Comparison of ENCODE assay signal across 8 cellular contexts in genomic region chr4:1167244-1167949, GRCh38. TPM values are rescaled to one million over a fixed set of nuclear protein-coding genes. Genes with fewer than 3 reads are reported as not detected.
DNase-seq lines count a peak whose midpoint lies in the region; ATAC-seq, FAIRE-seq and TF ChIP-seq lines count a peak whose summit lies in the region.

No MANE protein-coding gene starts in this region.

- H3K4me1 Mint-ChIP-seq in activated naive CD4-positive, alpha-beta T cell treated with anti-CD3 and anti-CD28 coated beads for 36 hours (ENCODE audit: low read depth): peaks cover 18% of the 10 kb centered on the region

- H3K27me3 ChIP-seq in H7 (ENCODE audit: control insufficient read depth, insufficient read depth, low read length): peaks cover 49% of the 10 kb centered on the region
- H3K27me3 ChIP-seq in MM.1S (replicated peaks; ENCODE audit: insufficient read depth, low read length): no peaks in the 10 kb centered on the region; the same call in 1 of the 2 replicates
- H3K27me3 ChIP-seq in SJSA1 (replicated peaks): peaks cover 10% of the 10 kb centered on the region; the same call in 1 of the 2 replicates
- H3K27me3 ChIP-seq in pancreas: no peaks in the 10 kb centered on the region
- peaks cover 0 to 33% of the 10 kb centered on the region in 2 donors for H3K27me3 ChIP-seq in tibial artery

- H3K4me3 Mint-ChIP-seq in activated naive CD4-positive, alpha-beta T cell treated with anti-CD3 and anti-CD28 coated beads for 36 hours: peak overlapping the region; percentile 74

- H3K79me2 ChIP-seq in MM.1S (ENCODE audit: low read length): no peaks in the 10 kb centered on the region

- no peaks in the 10 kb centered on the region for H3K9me3 Mint-ChIP-seq in activated naive CD4-positive, alpha-beta T cell treated with anti-CD3 and anti-CD28 coated beads for 36 hours

- H3K27me3 Mint-ChIP-seq in activated naive CD4-positive, alpha-beta T cell treated with anti-CD3 and anti-CD28 coated beads for 36 hours (ENCODE audit: low read depth): peaks cover 15% of the 10 kb centered on the region

- H3K9me3 ChIP-seq in MM.1S (replicated peaks; ENCODE audit: insufficient read depth, low read length) (no peaks in the 10 kb centered on the region), SJSA1 (replicated peaks) (no peaks in the 10 kb centered on the region), pancreas (no peaks in the 10 kb centered on the region), tibial artery (no peaks in the 10 kb centered on the region)

- in situ Hi-C loops in G401 (cut with HindIII; ENCODE audit: low sequenced_read_pairs): no loop called here

- no peak overlapping the region for H3K27ac Mint-ChIP-seq in activated naive CD4-positive, alpha-beta T cell treated with anti-CD3 and anti-CD28 coated beads for 36 hours

- intact Hi-C loops in activated naive CD4-positive, alpha-beta T cell treated with anti-CD3 and anti-CD28 coated beads for 36 hours (cut with micrococcal nuclease): loop anchor here (1.0 to 2.0 kb wide), 6 partner anchors 34 to 185 kb away; partner anchors contain the start of genes CTBP1, MAEA and UVSSA
- intact Hi-C loops in Right ventricle myocardium inferior (cut with DNase I): loop anchor here (1.0 to 5.0 kb wide), 3 partner anchors 65 to 101 kb away; partner anchors contain the start of gene CTBP1
- intact Hi-C loops in pancreas (cut with DNase I): no loop called here
- intact Hi-C loops in tibial artery (cut with DNase I; ENCODE audit: low total_unique reads): loop anchor here (1.0 to 10.0 kb wide), 3 partner anchors 35 to 177 kb away; partner anchors contain the start of gene UVSSA

- H3K27ac ChIP-seq in MM.1S (ENCODE audit: low read length) (peak overlapping the region; percentile 73), SJSA1 (no peak overlapping the region), pancreas (no peak overlapping the region), tibial artery (peak overlapping the region in 1 of 2 donors; percentile 35)

- DNase-seq in G401 (ENCODE audit: low spot score): peak; percentile 83
- DNase-seq in H7: peak; percentile 92
- DNase-seq in MM.1S: peak; percentile 97
- peak in 1 of 2 experiments; percentile 42 for DNase-seq in SJSA1 (ENCODE audit: low read depth in 1 of 2, low spot score in 2 of 2)
- DNase-seq in activated naive CD4-positive, alpha-beta T cell treated with anti-CD3 and anti-CD28 coated beads for 36 hours: peak; percentile 93
- DNase-seq in Right ventricle myocardium inferior (ENCODE audit: missing footprints): peak; percentile 92
- peak in 5 of 6 donors; percentile 58 to 82 (median 65) for DNase-seq in pancreas
- peak; percentile 77 to 87 for DNase-seq in tibial artery

- H3K36me3 ChIP-seq in H7 (replicated peaks; ENCODE audit: control insufficient read depth, insufficient read depth, low read length) (no peaks in the 10 kb centered on the region), MM.1S (replicated peaks; ENCODE audit: insufficient read depth, low read length) (no peaks in the 10 kb centered on the region), SJSA1 (no peaks in the 10 kb centered on the region), pancreas (no peaks in the 10 kb centered on the region), tibial artery (no peaks in the 10 kb centered on the region)

- no peak for FAIRE-seq in pancreas (lab: Jason Lieb, UNC)

- H3K4me2 ChIP-seq in MM.1S (ENCODE audit: low read depth, low read length): peak overlapping the region; percentile 100

- H2AFZ ChIP-seq in MM.1S (ENCODE audit: low read length): peak overlapping the region; percentile 94

- CTCF ChIA-PET in activated naive CD4-positive, alpha-beta T cell treated with anti-CD3 and anti-CD28 coated beads for 36 hours (lab: Charles Lee): interaction anchor here (0.7 to 4.0 kb wide), 19 partner anchors 9 to 182 kb away, joined by 3 to 46 read pairs (median 4); no protein-coding TSS in a partner anchor

- H3K36me3 Mint-ChIP-seq in activated naive CD4-positive, alpha-beta T cell treated with anti-CD3 and anti-CD28 coated beads for 36 hours (ENCODE audit: low read depth): no peaks in the 10 kb centered on the region

- H3F3A ChIP-seq in MM.1S (ENCODE audit: insufficient read depth, low read length): peaks cover 8% of the 10 kb centered on the region; the same call in 1 of the 2 replicates

- ATAC-seq in Right ventricle myocardium inferior (peak; percentile 84), pancreas (peak; percentile 57 to 83 (median 74))

- TF ChIP-seq CTCF in MM.1S (IDR thresholded peaks at IDR 0.05; ENCODE audit: low read length) (peak; percentile 87), pancreas (IDR thresholded peaks at IDR 0.05) (peak; percentile 50 to 71 (median 62)), tibial artery (IDR thresholded peaks at IDR 0.05) (peak; percentile 89 to 92)

- 35 to 50% methylated on average over 48 to 51 of the region's 51 CpGs for WGBS in pancreas, 2 donors

- H3K4me3 ChIP-seq in H7 (ENCODE audit: insufficient read depth, low read depth, low read length): peak overlapping the region; percentile 69
- peak overlapping the region; percentile 92 for H3K4me3 ChIP-seq in MM.1S (ENCODE audit: low read length)
- H3K4me3 ChIP-seq in SJSA1: peak overlapping the region; percentile 17
- H3K4me3 ChIP-seq in pancreas: peak overlapping the region in 3 of 4 donors; percentile 11 to 50 (median 31)
- peak overlapping the region; percentile 55 to 58 for H3K4me3 ChIP-seq in tibial artery

- peak overlapping the region; percentile 96 for H3K9ac ChIP-seq in MM.1S (ENCODE audit: low read length)

- no peaks in the 10 kb centered on the region for H3K9me2 ChIP-seq in MM.1S (replicated peaks; ENCODE audit: insufficient read depth, low read length)

- H3K4me1 ChIP-seq in MM.1S (ENCODE audit: low read length) (peaks cover 23% of the 10 kb centered on the region), SJSA1 (replicated peaks) (peaks cover 5% of the 10 kb centered on the region), pancreas (peaks cover 0 to 6% (median 0%) of the 10 kb centered on the region in 3 donors), tibial artery (peaks cover 0 to 36% (median 25%) of the 10 kb centered on the region in 4 donors)

- no peaks in the 10 kb centered on the region for H4K20me1 ChIP-seq in MM.1S (ENCODE audit: insufficient read depth, low read length)

RNA-seq across cellular contexts. Expression of gene SPON2, which starts 5.0 kb away (rescaled TPM):
- 3.2 TPM in 1 of 2 replicates, not detected in the other for total RNA-seq in G401 (2014; rRNA removed; shearing (Covaris generic))
- 0.62 and 2.5 TPM in 2 replicates for total RNA-seq in H7 (2014; rRNA removed; shearing (Covaris generic))
- 0.16 TPM in 1 of 2 replicates, not detected in the other for total RNA-seq in SJSA1 (2014; rRNA removed; shearing (Covaris generic))
- total RNA-seq in activated naive CD4-positive, alpha-beta T cell treated with anti-CD3 and anti-CD28 coated beads for 36 hours: 1 to 10 TPM; 4.8 to 5.5 TPM
- total RNA-seq in Right ventricle myocardium inferior (22.6 TPM), pancreas (10 to 100 TPM in 3 of 6 donors, 1 to 10 TPM in 3; 3.1 to 45.2 (median 8.5) TPM)
- polyA plus RNA-seq in pancreas: 10 to 100 TPM; 10.1 to 13.0 TPM

RNA-seq across cellular contexts. Expression of gene RNF212, which starts 54.0 kb away (rescaled TPM):
- not detected in 2 replicates for total RNA-seq in G401 (2014; rRNA removed; shearing (Covaris generic))
- total RNA-seq in H7 (2014; rRNA removed; shearing (Covaris generic)): 28.0 and 59.8 TPM in 2 replicates
- total RNA-seq in SJSA1 (2014; rRNA removed; shearing (Covaris generic)): not detected in 2 replicates
- total RNA-seq in activated naive CD4-positive, alpha-beta T cell treated with anti-CD3 and anti-CD28 coated beads for 36 hours: 1 to 10 TPM in 1 of 2 experiments, under 1 TPM in 1; 0.98 to 2.2 TPM
- total RNA-seq in Right ventricle myocardium inferior (1.7 TPM), pancreas (10 to 100 TPM; 12.0 to 28.0 (median 16.8) TPM)
- 10 to 100 TPM; 19.0 to 40.3 TPM for polyA plus RNA-seq in pancreas

Comparison
In these comparisons a context has a peak if more than half of its experiments do, and no peak if none do; other contexts are left out.
1. H3K4me3 ChIP-seq: peak in every context shown above with its lines; median percentile 92 in MM.1S; 69 in H7; 56 in tibial artery; 31 in pancreas; 17 in SJSA1.
2. intact Hi-C loops: an anchor here in activated naive CD4-positive, alpha-beta T cell treated with anti-CD3 and anti-CD28 coated beads for 36 hours (1.0 to 2.0 kb wide), Right ventricle myocardium inferior (1.0 to 5.0 kb wide) and tibial artery (1.0 to 10.0 kb wide); none called in pancreas.